In the genomic region with DNA sequence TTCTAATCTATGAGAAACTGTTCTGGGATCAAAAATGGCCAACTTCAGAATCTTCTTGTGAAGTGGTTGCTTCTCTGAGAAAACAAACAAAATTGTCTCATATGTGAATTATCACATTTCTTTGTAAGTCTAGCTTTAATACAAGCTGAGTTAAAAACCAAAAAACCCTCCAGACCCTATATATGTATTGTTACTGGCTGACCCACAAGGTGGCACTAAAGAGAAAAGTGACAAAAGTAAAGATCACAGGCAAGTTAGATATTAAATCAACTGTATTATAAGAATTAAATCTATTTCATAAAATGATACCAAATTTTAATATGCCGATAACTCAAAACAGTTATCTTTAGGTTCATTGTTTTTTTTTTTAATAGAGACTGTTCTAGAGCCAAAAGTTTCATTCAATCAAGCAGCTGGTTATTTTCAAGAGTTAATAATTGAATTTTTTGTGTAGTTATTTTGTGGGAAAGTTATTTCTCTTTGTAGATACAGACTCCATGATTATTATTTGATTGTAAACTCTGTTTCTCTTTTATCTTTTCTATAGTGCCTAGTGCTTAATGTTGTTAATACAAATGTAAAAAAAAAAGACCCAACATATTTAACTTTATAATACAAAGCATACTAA, we compare ENCODE assay signal across 8 cellular contexts. TPM values are rescaled to one million over a fixed set of nuclear protein-coding genes. Genes with fewer than 3 reads are reported as not detected.
DNase-seq lines count a peak whose midpoint lies in the region; ATAC-seq, FAIRE-seq and TF ChIP-seq lines count a peak whose summit lies in the region.

No MANE protein-coding gene starts in this region.

- peak; percentile 28 to 34; a peak in 3 of 4 replicates for TF ChIP-seq RAD21 in H1 (IDR thresholded peaks at IDR 0.05 in 1 of 2, conservative IDR thresholded peaks at IDR 0.05 in 1 of 2; ENCODE audit: low read depth in 2 of 2, low read length in 2 of 2)

- H3K23me2 ChIP-seq in H1 (ENCODE audit: low read depth, low read length) = no peaks in the 10 kb centered on the region

- no peak overlapping the region for H4K8ac ChIP-seq in H1 (ENCODE audit: extremely low read depth, insufficient read depth, low read length)

- H3K23ac ChIP-seq in H1 (ENCODE audit: insufficient read length) = no peak overlapping the region

- H4K91ac ChIP-seq in H1 (replicated peaks; ENCODE audit: insufficient read length, low read length) = no peak overlapping the region

- no peak overlapping the region for H2BK5ac ChIP-seq in H1 (ENCODE audit: low read depth, low read length)

- no peaks in the 10 kb centered on the region for H3K79me1 ChIP-seq in H1 (ENCODE audit: low read depth, low read length)

- H3K56ac ChIP-seq in H1 (replicated peaks; ENCODE audit: insufficient read length, low read depth, low read length) = no peak overlapping the region

- peak; percentile 5 for DNase-seq in NCI-H345 (lab: John Stamatoyannopoulos, UW)
- no peak for DNase-seq in NCI-H345 treated with DMSO at 0.1 percent for 48 hours (lab: John Stamatoyannopoulos, UW; ENCODE audit: unreplicated experiment)
- peak; percentile 19 for DNase-seq in NCI-H2227 treated with DMSO at 0.1 percent for 48 hours (lab: John Stamatoyannopoulos, UW)
- no peak for DNase-seq in H1 (ENCODE audit: low read depth in 1 of 2, low spot score in 2 of 2)
- no peak for DNase-seq in retinal pigment epithelial cell (ENCODE audit: low read depth)
- DNase-seq in activated CD4-positive, CD25-positive, alpha-beta regulatory T cell (lab: John Stamatoyannopoulos, UW) = no peak

- no peak for TF ChIP-seq EP300 in H1 (IDR thresholded peaks at IDR 0.05; ENCODE audit: borderline replicate concordance in 1 of 2, low read depth in 2 of 2, low read length in 2 of 2)

- no peak overlapping the region for H3K4me2 ChIP-seq in H1 (ENCODE audit: insufficient read depth in 1 of 2, low read depth in 2 of 2, low read length in 2 of 2)

- no peaks in the 10 kb centered on the region for H3K9me3 ChIP-seq in H1 (ENCODE audit: insufficient read depth in 2 of 2, low read depth in 1 of 2, low read length in 1 of 2)

- H2AK5ac ChIP-seq in H1 (ENCODE audit: low read depth, low read length) = no peak overlapping the region

- FAIRE-seq in H1 (lab: Jason Lieb, UNC) = no peak

- H3K4me1 ChIP-seq in H1 (replicated peaks in 1 of 4; ENCODE audit: control insufficient read depth in 3 of 4, insufficient read depth in 4 of 4, low read length in 3 of 4) = peaks cover 0 to 2% (median 0%) of the 10 kb centered on the region in 4 experiments; a peak in 2 of 7 replicates

- CTCF ChIA-PET in H1 (lab: Charles Lee; ENCODE audit: partially characterized antibody) = interaction anchor here (0.6 to 2.6 kb wide), 19 partner anchors 10 to 388 kb away, joined by 3 to 20 read pairs (median 3); no protein-coding TSS in a partner anchor

- no peaks in the 10 kb centered on the region for H3K27me3 ChIP-seq in H1 (replicated peaks in 1 of 4; ENCODE audit: control insufficient read depth in 3 of 4, extremely low read depth in 1 of 4, insufficient read depth in 3 of 4, low read length in 3 of 4)

- no peak overlapping the region for H2BK12ac ChIP-seq in H1 (ENCODE audit: low read depth, low read length)

- H2AFZ ChIP-seq in H1 (ENCODE audit: low read length) = no peak overlapping the region

- no peak overlapping the region for H4K5ac ChIP-seq in H1 (ENCODE audit: insufficient read length, low read depth, low read length)

- no peak overlapping the region for H3K18ac ChIP-seq in H1 (ENCODE audit: extremely low read depth, low read length)

- ATAC-seq in HG02884 (IDR thresholded peaks at IDR 0.05; ENCODE audit: unreplicated experiment) (no peak), HG02938 (IDR thresholded peaks at IDR 0.05; ENCODE audit: unreplicated experiment) (no peak)

- no peaks in the 10 kb centered on the region for H3K79me2 ChIP-seq in H1 (ENCODE audit: control insufficient read depth in 1 of 2, insufficient read depth in 2 of 2, low read length in 2 of 2)

- TF ChIP-seq CTCF in H1 (IDR thresholded peaks at IDR 0.05; ENCODE audit: control extremely low read depth in 1 of 3, insufficient read depth in 1 of 3, low read depth in 1 of 3, low read length in 3 of 3) = peak in 2 of 3 experiments; percentile 17 to 40; a peak in 2 of 4 replicates
- peak; percentile 59 for TF ChIP-seq CTCF in retinal pigment epithelial cell (conservative IDR thresholded peaks at IDR 0.05; ENCODE audit: low read depth, low read length)

- no peak overlapping the region for H3K14ac ChIP-seq in H1 (ENCODE audit: insufficient read length)

- H2BK20ac ChIP-seq in H1 (ENCODE audit: low read length) = no peak overlapping the region

- H3K4ac ChIP-seq in H1 (replicated peaks; ENCODE audit: insufficient read length, low read depth, low read length) = no peak overlapping the region

- no peaks in the 10 kb centered on the region; a peak in 1 of 8 replicates for H3K36me3 ChIP-seq in H1 (ENCODE audit: control insufficient read depth in 2 of 4, insufficient read depth in 4 of 4, low read length in 3 of 4)

- no peak for TF ChIP-seq POLR2A in H1 (IDR thresholded peaks at IDR 0.05; ENCODE audit: control extremely low read depth in 1 of 2, low read depth in 2 of 2, low read length in 2 of 2)

- POLR2A ChIA-PET in H1 (lab: Charles Lee; ENCODE audit: partially characterized antibody) = no interaction called here

- H3K4me3 ChIP-seq in H1 (ENCODE audit: extremely low read depth in 1 of 4, insufficient read depth in 2 of 4, low read depth in 3 of 4, low read length in 4 of 4) (no peak overlapping the region), retinal pigment epithelial cell (ENCODE audit: low read length) (no peak overlapping the region)

- 75% methylated on average over 1 of the region's 1 CpG; no CpG with 5 or more reads in 1 of the 2 experiments for WGBS in H1 (ENCODE audit: extremely low coverage in 1 of 2, insufficient coverage in 1 of 2, insufficient read length in 1 of 2, insufficient replicate concordance in 2 of 2, low coverage in 1 of 2, low lambda C conversion rate in 2 of 2, missing lambda C conversion rate in 1 of 2), 2 experiments

- no peaks in the 10 kb centered on the region for H4K20me1 ChIP-seq in H1 (replicated peaks in 1 of 2; ENCODE audit: control insufficient read depth in 1 of 2, insufficient read depth in 2 of 2, low read length in 2 of 2)

- H2BK120ac ChIP-seq in H1 (replicated peaks; ENCODE audit: low read depth, low read length) = no peak overlapping the region

- H3K27ac ChIP-seq in H1 (ENCODE audit: low read depth, low read length) = no peak overlapping the region

- H2BK15ac ChIP-seq in H1 (ENCODE audit: low read length) = no peak overlapping the region

- no peak overlapping the region for H3K9ac ChIP-seq in H1 (replicated peaks in 1 of 4; ENCODE audit: extremely low read depth in 1 of 4, low read depth in 3 of 4, low read length in 3 of 4)

TF ChIP-seq in H1, 55 proteins besides CTCF, POLR2A, EP300 and RAD21:
- TF ChIP-seq CEBPB (IDR thresholded peaks at IDR 0.05; ENCODE audit: low read depth, low read length) = no peak

RNA-seq across cellular contexts. Expression of gene TRHDE, which starts 7.5 kb away (rescaled TPM):
- 5.0 and 5.5 TPM in 2 replicates for total RNA-seq in H1 (2021; fragmentation: NEBNext Ultra II Directional; extraction: Animal tissue kit (Norgen Biotek cat#: 25700))
- 1.0 and 1.3 TPM in 2 replicates for polyA plus RNA-seq in H1 (2011; rRNA removed)
- polyA plus RNA-seq in H1 (2011; cell fraction: cytosol; rRNA removed) = 0.79 TPM
- polyA plus RNA-seq in H1 (2011; cell fraction: nucleus; rRNA removed) = 1.3 TPM
- 0.43 to 1.4 TPM (median 0.79 TPM) in 4 replicates for polyA plus RNA-seq in H1 (2012, experiment 1 of 2)
- 0.04 TPM for polyA plus RNA-seq in H1 (2012, experiment 2 of 2)
- 4.7 TPM for polyA plus RNA-seq in H1 (2013, experiment 1 of 2)
- 5.0 TPM for polyA plus RNA-seq in H1 (2013, experiment 2 of 2)
- polyA minus RNA-seq in H1 (2011; rRNA and poly(A)+ RNA removed) = 4.7 and 7.0 TPM in 2 replicates
- polyA minus RNA-seq in H1 (2011; cell fraction: cytosol; rRNA and poly(A)+ RNA removed) = 3.7 TPM
- polyA minus RNA-seq in H1 (2011; cell fraction: nucleus; rRNA and poly(A)+ RNA removed) = 6.3 TPM

Comparison
In these comparisons a context has a peak if more than half of its experiments do, and no peak if none do; other contexts are left out.
1. DNase-seq: peak in NCI-H345 (single experiment) and NCI-H2227 treated with DMSO at 0.1 percent for 48 hours (single experiment); none in NCI-H345 treated with DMSO at 0.1 percent for 48 hours (single experiment), H1 (0 of 2), retinal pigment epithelial cell (single experiment) and activated CD4-positive, CD25-positive, alpha-beta regulatory T cell (0 of 4).